ENCODE assay signal across 8 cellular contexts in the genomic region with DNA sequence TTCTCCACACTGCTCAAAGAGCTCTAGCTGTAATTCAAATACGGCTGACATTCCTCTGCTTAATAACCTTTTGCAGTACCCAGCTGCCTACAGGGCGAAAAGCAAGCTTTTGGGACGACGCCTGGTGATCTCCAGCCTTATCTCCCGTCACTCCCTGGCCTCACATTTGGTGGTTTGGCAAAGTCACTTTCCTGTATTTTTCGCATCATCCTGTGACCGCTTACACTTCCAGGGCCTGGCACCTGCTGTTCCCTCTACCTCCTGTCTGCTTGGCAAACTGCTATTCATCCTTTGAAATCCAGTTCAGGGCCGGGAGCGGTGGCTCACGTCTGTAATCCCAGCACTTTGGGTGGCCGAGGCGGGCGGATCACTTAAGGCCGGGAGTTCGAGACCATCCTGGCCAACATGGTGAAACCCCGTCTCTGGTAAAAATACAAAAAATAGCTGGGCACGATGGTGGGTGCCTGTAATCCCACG. TPM values are rescaled to one million over a fixed set of nuclear protein-coding genes. Genes with fewer than 3 reads are reported as not detected.
DNase-seq lines count a peak whose midpoint lies in the region; ATAC-seq and TF ChIP-seq lines count a peak whose summit lies in the region.

No MANE protein-coding gene starts in this region.

- H3K27ac ChIP-seq in OCI-LY7 (ENCODE audit: low read depth, low read length, poor library complexity, severe bottlenecking): peak overlapping the region; percentile 44

- ATAC-seq in natural killer cell (no peak), GM18870 (IDR thresholded peaks at IDR 0.05; ENCODE audit: unreplicated experiment) (no peak)

- H4K20me1 ChIP-seq in OCI-LY7 (ENCODE audit: insufficient read depth, low read length): no peaks in the 10 kb centered on the region

- no peaks in the 10 kb centered on the region for H3K9me2 ChIP-seq in OCI-LY7 (ENCODE audit: insufficient read depth, low read length)

- no peaks in the 10 kb centered on the region for H3K27me3 Mint-ChIP-seq in Caco-2 (ENCODE audit: insufficient read depth, unreplicated experiment)
- peaks cover 12 to 13% of the 10 kb centered on the region in 2 donors for H3K27me3 Mint-ChIP-seq in natural killer cell (ENCODE audit: low read depth in 2 of 2)

- BruUV-seq in Caco-2 (replicated peaks; lab: Mats Ljungman, UMichigan): TSS peak; percentile 83
- no TSS peak for BruUV-seq in OCI-LY7 (replicated peaks; lab: Mats Ljungman, UMichigan)

- H3K4me1 Mint-ChIP-seq in Caco-2 (ENCODE audit: low read depth, unreplicated experiment): no peaks in the 10 kb centered on the region
- peaks cover 11 to 13% of the 10 kb centered on the region in 2 donors for H3K4me1 Mint-ChIP-seq in natural killer cell

- peaks cover 4% of the 10 kb centered on the region for H3K4me1 ChIP-seq in Caco-2
- peaks cover 15% of the 10 kb centered on the region for H3K4me1 ChIP-seq in OCI-LY7 (ENCODE audit: insufficient read depth, low read length, poor library complexity, severe bottlenecking)
- H3K4me1 ChIP-seq in endocrine pancreas (ENCODE audit: control insufficient read depth, insufficient read depth, low read length): no peaks in the 10 kb centered on the region

- H3K36me3 Mint-ChIP-seq in Caco-2 (ENCODE audit: insufficient read depth, unreplicated experiment): peaks cover 12% of the 10 kb centered on the region
- no peaks in the 10 kb centered on the region for H3K36me3 Mint-ChIP-seq in natural killer cell

- TF ChIP-seq CTCF in Caco-2 (IDR thresholded peaks at IDR 0.05; ENCODE audit: insufficient read depth in 1 of 2, low read depth in 1 of 2, low read length in 1 of 2, severe bottlenecking in 1 of 2, unreplicated experiment in 1 of 2): no peak
- TF ChIP-seq CTCF in OCI-LY7 (conservative IDR thresholded peaks at IDR 0.05; ENCODE audit: low read length): no peak
- TF ChIP-seq CTCF in natural killer cell (IDR thresholded peaks at IDR 0.05): no peak

- H3K27ac Mint-ChIP-seq in Caco-2 (ENCODE audit: unreplicated experiment) (peak overlapping the region; percentile 97), natural killer cell (peak overlapping the region; percentile 89)

- no peaks in the 10 kb centered on the region for H3K9me3 Mint-ChIP-seq in Caco-2 (ENCODE audit: unreplicated experiment)
- H3K9me3 Mint-ChIP-seq in natural killer cell: no peaks in the 10 kb centered on the region

- H3K36me3 ChIP-seq in Caco-2 (ENCODE audit: control insufficient read depth, insufficient read depth, low read length): no peaks in the 10 kb centered on the region
- H3K36me3 ChIP-seq in OCI-LY7 (ENCODE audit: insufficient read depth, low read length): no peaks in the 10 kb centered on the region
- H3K36me3 ChIP-seq in endocrine pancreas (ENCODE audit: control insufficient read depth, insufficient read depth, low read length): no peaks in the 10 kb centered on the region

- CTCF ChIA-PET in Caco-2 (lab: Charles Lee): interaction anchor here (1.0 kb wide), 1 partner anchor 65 kb away, joined by 4 read pairs; no protein-coding TSS in a partner anchor
- CTCF ChIA-PET in OCI-LY7 (lab: Charles Lee; ENCODE audit: unreplicated experiment): no interaction called here

- peak overlapping the region; percentile 55 for H3K9ac ChIP-seq in endocrine pancreas (ENCODE audit: control insufficient read depth, insufficient read depth, low read length)

- POLR2A ChIA-PET in Caco-2 (lab: Charles Lee) (no interaction called here), OCI-LY7 (lab: Charles Lee) (interaction anchor here (0.5 to 0.6 kb wide), 2 partner anchors 269 to 1126 kb away, joined by 3 to 4 read pairs; no protein-coding TSS in a partner anchor)

- peak overlapping the region; percentile 59 for H3K4me2 ChIP-seq in OCI-LY7 (ENCODE audit: low read length)

- H3K27me3 ChIP-seq in Caco-2 (replicated peaks; ENCODE audit: control insufficient read depth, insufficient read depth, low read length): no peaks in the 10 kb centered on the region
- H3K27me3 ChIP-seq in endocrine pancreas (ENCODE audit: control insufficient read depth, insufficient read depth, low read length): peaks cover 4% of the 10 kb centered on the region

- H2AFZ ChIP-seq in OCI-LY7 (ENCODE audit: low read length): peak overlapping the region; percentile 70; the same call in 1 of the 2 replicates

- H3K4me3 Mint-ChIP-seq in Caco-2 (ENCODE audit: unreplicated experiment) (peak overlapping the region; percentile 95), natural killer cell (peak overlapping the region; percentile 81)

- DNase-seq in Caco-2: no peak
- no peak for DNase-seq in OCI-LY7 (ENCODE audit: low spot score)
- no peak for DNase-seq in natural killer cell
- DNase-seq in mesenteric fat pad (ENCODE audit: low spot score): no peak
- DNase-seq in NCI-H1048 (lab: John Stamatoyannopoulos, UW): no peak
- no peak for DNase-seq in activated effector memory CD4-positive, alpha-beta T cell treated with anti-CD3 and anti-CD28 coated beads, Interleukin-2, amount 50 U/mL, for 16 hours

- no peaks in the 10 kb centered on the region for H3K79me2 ChIP-seq in OCI-LY7 (ENCODE audit: insufficient read depth, low read depth, low read length)

- H3K4me3 ChIP-seq in Caco-2 (ENCODE audit: low read depth, low read length) (peak overlapping the region; percentile 60), OCI-LY7 (ENCODE audit: low read depth, low read length, poor library complexity, severe bottlenecking) (peak overlapping the region; percentile 70), endocrine pancreas (ENCODE audit: control insufficient read depth, insufficient read depth, low read length) (no peak overlapping the region)

- intact Hi-C loops in Caco-2 (cut with micrococcal nuclease; ENCODE audit: unreplicated experiment) (no loop called here), OCI-LY7 (cut with micrococcal nuclease; ENCODE audit: unreplicated experiment) (no loop called here), natural killer cell (cut with micrococcal nuclease) (no loop called here)

- H3K9me3 ChIP-seq in Caco-2: no peaks in the 10 kb centered on the region
- no peaks in the 10 kb centered on the region for H3K9me3 ChIP-seq in OCI-LY7 (ENCODE audit: low read length)
- H3K9me3 ChIP-seq in endocrine pancreas (ENCODE audit: control insufficient read depth, low read length): no peaks in the 10 kb centered on the region

RNA-seq across cellular contexts. Expression of a gene that starts 2.7 kb away (rescaled TPM):
- total RNA-seq in Caco-2 (2022) (not detected in 2 replicates), OCI-LY7 (2022) (not detected in 2 replicates), natural killer cell (not detected), mesenteric fat pad (not detected)
- not detected in 2 replicates for total RNA-seq in OCI-LY7 (2014; rRNA removed; shearing (Covaris generic))

RNA-seq across cellular contexts. Expression of a gene that starts 12.0 kb away (rescaled TPM):
- total RNA-seq in Caco-2 (2022): not detected in 2 replicates
- total RNA-seq in OCI-LY7 (2014; rRNA removed; shearing (Covaris generic)): not detected in 2 replicates
- total RNA-seq in OCI-LY7 (2022): not detected in 2 replicates
- total RNA-seq in natural killer cell: under 1 TPM; 0.07 to 0.45 (median 0.43) TPM
- total RNA-seq in mesenteric fat pad: 241 TPM

Comparison
In these comparisons a context has a peak if more than half of its experiments do, and no peak if none do; other contexts are left out.
1. RNA of a gene that starts 12.0 kb away (total RNA-seq): 241 TPM in mesenteric fat pad (single experiment); 0.07 to 0.45 TPM in natural killer cell, not detected in Caco-2 and not detected in OCI-LY7; every median in the first group is over 100 times any median in the second.